ENCODE assay signal across 22 cellular contexts in genomic region chr11:125341676-125342075, GRCh38.
"Had no signal": no experiment of that assay in that cellular context is flagged by ENCODE, and none has a peak within 500 bp of the region (broad histone marks: within the 10 kb centered on the region; RNA-seq: fewer than 3 reads in every experiment).

No MANE protein-coding gene starts in this region.

- H3K36me3 ChIP-seq: heart left ventricle, ovary, WERI-Rb-1 had no signal

- H3K27me3 ChIP-seq: heart left ventricle, ovary had no signal

- H3K9me3 ChIP-seq: heart left ventricle, ovary had no signal

- ATAC-seq: activated CD8-positive, alpha-beta memory T cell treated with anti-CD3 and anti-CD28 coated beads, Interleukin-2, amount 10 ng/mL, durations not matched to agents 7 days and 5 days; activated CD8-positive, alpha-beta T cell treated with anti-CD3 and anti-CD28 coated beads for 36 hours; activated T-helper 17 cell treated with anti-CD3 and anti-CD28 coated beads, Interleukin-2, amount 50 U/mL, for 72 hours; heart left ventricle; left cardiac atrium; naive thymus-derived CD4-positive, alpha-beta T cell; right cardiac atrium; SK-N-SH treated with all-trans-retinoic acid at 6 μM for 48 hours; stimulated activated effector memory CD8-positive, alpha-beta T cell treated with anti-CD3 and anti-CD28 coated beads, Interleukin-12 subunit alpha, Interleukin-12 subunit beta, amount 100 ng/mL, for 72 hours; stimulated activated naive CD8-positive, alpha-beta T cell treated with anti-CD3 and anti-CD28 coated beads, Interleukin-15, amount 100 ng/mL, for 72 hours had no signal

- H3K4me3 ChIP-seq: heart left ventricle, ovary had no signal

- DNase-seq: activated CD4-positive, alpha-beta T cell treated with anti-CD3 and anti-CD28 coated beads, Interleukin-2, amount 10 ng/mL, durations not matched to agents 7 days and 5 days; activated CD4-positive, CD25-positive, alpha-beta regulatory T cell treated with anti-CD3 and anti-CD28 coated beads, Interleukin-2, amount 50 U/mL, for 72 hours; activated CD8-positive, alpha-beta memory T cell treated with anti-CD3 and anti-CD28 coated beads, Interleukin-2, amount 10 ng/mL, durations not matched to agents 7 days and 5 days; activated CD8-positive, alpha-beta T cell treated with anti-CD3 and anti-CD28 coated beads for 36 hours; activated naive CD4-positive, alpha-beta T cell treated with Interleukin-2 at 50 U/mL for 16 hours; activated naive CD8-positive, alpha-beta T cell treated with anti-CD3 and anti-CD28 coated beads for 36 hours; cerebellar nuclear complex; cortex of kidney; heart left ventricle; left cardiac atrium; mesendoderm; naive thymus-derived CD4-positive, alpha-beta T cell; right cardiac atrium; stimulated activated CD4-positive, alpha-beta T cell treated with anti-CD3 and anti-CD28 coated beads, Interleukin-2, amount 100 ng/mL, for 24 hours; stimulated activated naive CD8-positive, alpha-beta T cell treated with anti-CD3 and anti-CD28 coated beads, Interleukin-15, amount 100 ng/mL, for 72 hours; trophoblast cell; WERI-Rb-1 had no signal

- H3K27ac ChIP-seq: epithelial cell of prostate, heart left ventricle had no signal
